1 cellular context compared by ENCODE assay signal in the genomic region with DNA sequence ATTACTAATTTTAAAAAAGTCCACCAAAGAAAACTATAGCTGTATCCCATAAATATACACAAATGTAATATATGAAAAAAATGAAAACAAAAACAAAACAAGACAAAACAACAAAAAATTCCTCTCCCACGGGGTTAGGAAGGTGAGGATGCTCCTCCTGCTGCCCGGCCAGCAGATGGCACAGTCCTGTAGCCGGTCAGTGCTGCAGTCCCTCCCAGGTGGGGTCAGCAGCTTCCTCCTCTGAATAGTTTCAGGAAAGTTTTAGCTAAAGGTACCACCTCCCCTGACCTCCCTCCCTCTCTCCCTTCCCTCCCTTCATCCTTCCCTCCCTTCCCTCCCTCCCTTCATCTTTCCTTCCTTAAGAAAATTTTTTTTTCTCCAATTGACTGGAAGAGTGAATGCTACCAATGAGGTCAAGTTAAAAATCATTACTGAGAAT.
TF ChIP-seq lines count a peak whose summit lies in the region.

No MANE protein-coding gene starts in this region.

TF ChIP-seq in HEK293, 187 proteins besides CTCF, POLR2A, EP300 and RAD21 (continued from another document):
- TF ChIP-seq, protein P1, sequence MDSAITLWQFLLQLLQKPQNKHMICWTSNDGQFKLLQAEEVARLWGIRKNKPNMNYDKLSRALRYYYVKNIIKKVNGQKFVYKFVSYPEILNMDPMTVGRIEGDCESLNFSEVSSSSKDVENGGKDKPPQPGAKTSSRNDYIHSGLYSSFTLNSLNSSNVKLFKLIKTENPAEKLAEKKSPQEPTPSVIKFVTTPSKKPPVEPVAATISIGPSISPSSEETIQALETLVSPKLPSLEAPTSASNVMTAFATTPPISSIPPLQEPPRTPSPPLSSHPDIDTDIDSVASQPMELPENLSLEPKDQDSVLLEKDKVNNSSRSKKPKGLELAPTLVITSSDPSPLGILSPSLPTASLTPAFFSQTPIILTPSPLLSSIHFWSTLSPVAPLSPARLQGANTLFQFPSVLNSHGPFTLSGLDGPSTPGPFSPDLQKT (IDR thresholded peaks at IDR 0.05; ENCODE audit: borderline replicate concordance, low read depth, low read length) = no peak
- TF ChIP-seq ZNF768 (tag by site-specific recombination; IDR thresholded peaks at IDR 0.05) = no peak
- no peak for TF ChIP-seq ZNF132 (tag by site-specific recombination; IDR thresholded peaks at IDR 0.05; ENCODE audit: borderline replicate concordance)
- no peak for TF ChIP-seq ZNF416 (tag by site-specific recombination; IDR thresholded peaks at IDR 0.05)
- TF ChIP-seq ZNF658 (tag by site-specific recombination; IDR thresholded peaks at IDR 0.05) = no peak
- no peak for TF ChIP-seq ZNF140 (tag by site-specific recombination; IDR thresholded peaks at IDR 0.05)
- TF ChIP-seq ZBTB20 (tag by site-specific recombination; IDR thresholded peaks at IDR 0.05) = no peak
- TF ChIP-seq ZNF248 (tag by site-specific recombination; IDR thresholded peaks at IDR 0.05) = no peak
- TF ChIP-seq MYNN (tag by site-specific recombination; IDR thresholded peaks at IDR 0.05; ENCODE audit: borderline replicate concordance) = no peak
- no peak for TF ChIP-seq ZNF155 (tag by site-specific recombination; IDR thresholded peaks at IDR 0.05)
- TF ChIP-seq, protein P2, sequence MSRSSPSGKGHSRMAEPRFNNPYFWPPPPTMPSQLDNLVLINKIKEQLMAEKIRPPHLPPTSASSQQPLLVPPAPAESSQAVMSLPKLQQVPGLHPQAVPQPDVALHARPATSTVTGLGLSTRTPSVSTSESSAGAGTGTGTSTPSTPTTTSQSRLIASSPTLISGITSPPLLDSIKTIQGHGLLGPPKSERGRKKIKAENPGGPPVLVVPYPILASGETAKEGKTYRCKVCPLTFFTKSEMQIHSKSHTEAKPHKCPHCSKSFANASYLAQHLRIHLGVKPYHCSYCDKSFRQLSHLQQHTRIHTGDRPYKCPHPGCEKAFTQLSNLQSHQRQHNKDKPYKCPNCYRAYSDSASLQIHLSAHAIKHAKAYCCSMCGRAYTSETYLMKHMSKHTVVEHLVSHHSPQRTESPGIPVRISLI (tag by site-specific recombination; IDR thresholded peaks at IDR 0.05) = no peak
- TF ChIP-seq, protein P3, sequence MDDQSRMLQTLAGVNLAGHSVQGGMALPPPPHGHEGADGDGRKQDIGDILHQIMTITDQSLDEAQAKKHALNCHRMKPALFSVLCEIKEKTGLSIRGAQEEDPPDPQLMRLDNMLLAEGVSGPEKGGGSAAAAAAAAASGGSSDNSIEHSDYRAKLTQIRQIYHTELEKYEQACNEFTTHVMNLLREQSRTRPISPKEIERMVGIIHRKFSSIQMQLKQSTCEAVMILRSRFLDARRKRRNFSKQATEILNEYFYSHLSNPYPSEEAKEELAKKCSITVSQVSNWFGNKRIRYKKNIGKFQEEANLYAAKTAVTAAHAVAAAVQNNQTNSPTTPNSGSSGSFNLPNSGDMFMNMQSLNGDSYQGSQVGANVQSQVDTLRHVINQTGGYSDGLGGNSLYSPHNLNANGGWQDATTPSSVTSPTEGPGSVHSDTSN (CRISPR knock-in tag; IDR thresholded peaks at IDR 0.05) = no peak
TF ChIP-seq in HEK293: peak in this region for 11.
